6 cellular contexts compared by ENCODE assay signal in genomic region chr13:32721131-32722034, GRCh38.
DNase-seq lines count a peak whose midpoint lies in the region; ATAC-seq and TF ChIP-seq lines count a peak whose summit lies in the region.
"Not testable (repeated sequence)": the region's sequence is repeated elsewhere in the genome, so short reads cannot be mapped to it uniquely, and the experiment has no call there.

No MANE protein-coding gene starts in this region.

- TF ChIP-seq CTCF in DND-41 (IDR thresholded peaks at IDR 0.05; ENCODE audit: borderline replicate concordance, extremely low read depth, low read length, poor library complexity, severe bottlenecking); endothelial cell (IDR thresholded peaks at IDR 0.05; ENCODE audit: unreplicated experiment); sigmoid colon (IDR thresholded peaks at IDR 0.05): not testable (repeated sequence)

- peaks cover 68% of the 10 kb centered on the region for H3K36me3 ChIP-seq in DND-41 (ENCODE audit: insufficient read depth, low read length)
- H3K36me3 ChIP-seq in sigmoid colon = not testable (repeated sequence)

- not testable (repeated sequence) for H3K9ac ChIP-seq in DND-41 (ENCODE audit: low read depth, low read length)

- H4K20me1 ChIP-seq in DND-41 (ENCODE audit: insufficient read depth, low read length) = not testable (repeated sequence)

- H3K27me3 Mint-ChIP-seq in endothelial cell (ENCODE audit: unreplicated experiment); stimulated activated naive CD8-positive, alpha-beta T cell treated with anti-CD3 and anti-CD28 coated beads, Interleukin-15, amount 100 ng/mL, for 72 hours: not testable (repeated sequence)

- not testable (repeated sequence) for H2AFZ ChIP-seq in DND-41 (ENCODE audit: low read depth, low read length)

- DNase-seq in DND-41 = peak; percentile 22
- DNase-seq in endothelial cell (ENCODE audit: low spot score); stimulated activated naive CD8-positive, alpha-beta T cell treated with anti-CD3 and anti-CD28 coated beads, Interleukin-15, amount 100 ng/mL, for 72 hours: not testable (repeated sequence)
- DNase-seq in Right ventricle myocardium inferior (ENCODE audit: missing footprints) = peak; percentile 22
- DNase-seq in mesenteric fat pad (ENCODE audit: low spot score) = peak; percentile 64
- peak; percentile 58 for DNase-seq in sigmoid colon

- peaks cover 17% of the 10 kb centered on the region for H3K79me2 ChIP-seq in DND-41 (ENCODE audit: insufficient read depth, low read length)

- TF ChIP-seq EP300 in sigmoid colon (IDR thresholded peaks at IDR 0.05) = not testable (repeated sequence)

- H3K9me3 ChIP-seq in DND-41 (ENCODE audit: insufficient read depth, low read length, severe bottlenecking) = peaks cover 19% of the 10 kb centered on the region
- H3K9me3 ChIP-seq in sigmoid colon = not testable (repeated sequence)

- peaks cover 25% of the 10 kb centered on the region for H3K36me3 Mint-ChIP-seq in endothelial cell (ENCODE audit: low read depth, unreplicated experiment)

- H3K4me3 ChIP-seq in DND-41 (ENCODE audit: low read depth in 1 of 2, low read length in 2 of 2); sigmoid colon: not testable (repeated sequence)

- H3K27ac Mint-ChIP-seq in endothelial cell (ENCODE audit: unreplicated experiment); stimulated activated naive CD8-positive, alpha-beta T cell treated with anti-CD3 and anti-CD28 coated beads, Interleukin-15, amount 100 ng/mL, for 72 hours: not testable (repeated sequence)

- H3K9me3 Mint-ChIP-seq in endothelial cell (ENCODE audit: unreplicated experiment); stimulated activated naive CD8-positive, alpha-beta T cell treated with anti-CD3 and anti-CD28 coated beads, Interleukin-15, amount 100 ng/mL, for 72 hours: not testable (repeated sequence)

- H3K27ac ChIP-seq in DND-41 (ENCODE audit: low read length); sigmoid colon: not testable (repeated sequence)

- ATAC-seq in DND-41 (ENCODE audit: insufficient read depth, low read depth); Right ventricle myocardium inferior: not testable (repeated sequence)
- peak; percentile 37 for ATAC-seq in stimulated activated naive CD8-positive, alpha-beta T cell treated with anti-CD3 and anti-CD28 coated beads, Interleukin-15, amount 100 ng/mL, for 72 hours

- WGBS in sigmoid colon, 2 donors = 95 to 98% methylated on average over 56 of the region's 58 CpGs

- not testable (repeated sequence) for H3K4me2 ChIP-seq in DND-41 (ENCODE audit: insufficient read depth, low read length)

- H3K4me3 Mint-ChIP-seq in endothelial cell (ENCODE audit: unreplicated experiment) = peak overlapping the region; percentile 47
- H3K4me3 Mint-ChIP-seq in stimulated activated naive CD8-positive, alpha-beta T cell treated with anti-CD3 and anti-CD28 coated beads, Interleukin-15, amount 100 ng/mL, for 72 hours = not testable (repeated sequence)

- not testable (repeated sequence) for TF ChIP-seq POLR2A in sigmoid colon (IDR thresholded peaks at IDR 0.05)

- intact Hi-C loops in Right ventricle myocardium inferior (cut with DNase I); sigmoid colon (cut with DNase I): not testable (repeated sequence)

- not testable (repeated sequence) for H3K27me3 ChIP-seq in DND-41 (ENCODE audit: insufficient read depth, low read length, poor library complexity); sigmoid colon

- not testable (repeated sequence) for H3K4me1 Mint-ChIP-seq in endothelial cell (ENCODE audit: unreplicated experiment)
- peaks cover 11% of the 10 kb centered on the region for H3K4me1 Mint-ChIP-seq in stimulated activated naive CD8-positive, alpha-beta T cell treated with anti-CD3 and anti-CD28 coated beads, Interleukin-15, amount 100 ng/mL, for 72 hours

- H3K4me1 ChIP-seq in DND-41 (ENCODE audit: insufficient read depth, low read length) = not testable (repeated sequence)
- H3K4me1 ChIP-seq in sigmoid colon = peaks cover 0 to 14% (median 0%) of the 10 kb centered on the region in 4 donors
